31 cellular contexts compared by ENCODE assay signal in the genomic region with DNA sequence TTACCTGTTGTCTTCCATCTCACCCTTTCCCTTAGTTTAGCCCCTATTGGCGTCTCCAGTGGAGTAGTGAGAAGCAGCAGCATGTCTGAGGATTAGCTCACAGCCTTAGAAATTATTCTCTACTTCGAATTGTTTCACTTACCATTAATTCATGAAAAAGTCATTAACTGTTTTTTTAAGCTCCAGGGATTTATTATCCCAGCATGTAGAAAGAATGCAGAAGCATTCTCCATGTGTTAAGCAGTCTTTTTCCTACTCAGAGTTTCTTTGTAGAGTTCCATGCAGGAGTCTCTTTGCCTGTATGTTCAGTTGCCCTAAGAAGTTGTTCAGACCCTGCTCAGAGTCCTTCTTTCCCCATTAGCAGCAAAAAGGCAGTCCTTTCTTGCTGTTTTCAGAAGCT.
DNase-seq lines count a peak whose midpoint lies in the region; ATAC-seq, FAIRE-seq and TF ChIP-seq lines count a peak whose summit lies in the region.
"Had no signal": no experiment of that assay in that cellular context is flagged by ENCODE, and none has a peak within 500 bp of the region (broad histone marks: within the 10 kb centered on the region; RNA-seq: fewer than 3 reads in every experiment).

No MANE protein-coding gene starts in this region.

- peaks cover 24 to 34% of the 10 kb centered on the region in 2 experiments; a peak in 3 of 4 replicates for H3K4me1 ChIP-seq in SK-N-SH (ENCODE audit: control insufficient read depth in 1 of 2, insufficient read depth in 2 of 2, low read depth in 1 of 2, low read length in 1 of 2)
- peaks cover 0 to 22% (median 10%) of the 10 kb centered on the region in 4 donors for H3K4me1 ChIP-seq in esophagus muscularis mucosa
- H3K4me1 ChIP-seq: ascending aorta, upper lobe of right lung had no signal

- H3K9me3 Mint-ChIP-seq in osteocyte (ENCODE audit: unreplicated experiment), result no peaks in the 10 kb centered on the region
- H3K9me3 Mint-ChIP-seq: activated naive CD8-positive, alpha-beta T cell treated with anti-CD3 and anti-CD28 coated beads, Interleukin-2, amount 10 ng/mL, durations not matched to agents 7 days and 5 days; activated T-cell treated with anti-CD3 and anti-CD28 coated beads, Interleukin-2, amount 50 U/mL, for 24 hours; CD4-positive, alpha-beta memory T cell; effector memory CD8-positive, alpha-beta T cell had no signal

- no peaks in the 10 kb centered on the region for H3K9me3 ChIP-seq in SK-N-SH
- no peaks in the 10 kb centered on the region for H3K9me3 ChIP-seq in esophagus muscularis mucosa
- H3K9me3 ChIP-seq: ascending aorta, heart left ventricle, left ventricle myocardium inferior, upper lobe of right lung had no signal

- H3K9me2 ChIP-seq in SK-N-SH, result no peaks in the 10 kb centered on the region

- 0 out of 2 replicates have a peak, but pooled peaks cover 8% of the 10 kb centered on the region for H4K20me1 ChIP-seq in SK-N-SH (ENCODE audit: insufficient read depth)

- no peak for TF ChIP-seq POLR2A in esophagus muscularis mucosa (IDR thresholded peaks at IDR 0.05; ENCODE audit: low read depth)

- FAIRE-seq in endometrium (lab: Jason Lieb, UNC), result peak; percentile 23
- FAIRE-seq: GM19239, HepG2, keratinocyte had no signal

- WGBS in SK-N-SH (ENCODE audit: low lambda C conversion rate), result 90% methylated on average over 2 of the region's 2 CpGs
- WGBS in esophagus muscularis mucosa, result 69% methylated on average over 2 of the region's 2 CpGs

- no peaks in the 10 kb centered on the region for H3K27me3 Mint-ChIP-seq in osteocyte (ENCODE audit: unreplicated experiment)

- POLR2A ChIA-PET in SK-N-SH (lab: Yijun Ruan, JAX), result no interaction called here

- H3K4me3 ChIP-seq in SK-N-SH (ENCODE audit: low read depth in 2 of 2, low read length in 1 of 2) (no peak overlapping the region), esophagus muscularis mucosa (no peak overlapping the region)
- H3K4me3 ChIP-seq: ascending aorta, heart left ventricle, left ventricle myocardium inferior, upper lobe of right lung had no signal

- TF ChIP-seq CTCF in SK-N-SH (IDR thresholded peaks at IDR 0.05) (no peak), osteocyte (IDR thresholded peaks at IDR 0.05) (no peak), esophagus muscularis mucosa (IDR thresholded peaks at IDR 0.05) (no peak)

- H3K27me3 ChIP-seq in SK-N-SH (ENCODE audit: insufficient read depth) (no peaks in the 10 kb centered on the region), esophagus muscularis mucosa (no peaks in the 10 kb centered on the region)
- H3K27me3 ChIP-seq: ascending aorta, heart left ventricle, upper lobe of right lung had no signal

- TF ChIP-seq EP300 in SK-N-SH (IDR thresholded peaks at IDR 0.05; ENCODE audit: borderline replicate concordance in 1 of 2, low read depth in 1 of 2, low read length in 1 of 2) (no peak), esophagus muscularis mucosa (IDR thresholded peaks at IDR 0.05) (no peak)

- peaks cover 7% of the 10 kb centered on the region for H3K36me3 Mint-ChIP-seq in osteocyte (ENCODE audit: unreplicated experiment)
- H3K36me3 Mint-ChIP-seq: activated naive CD8-positive, alpha-beta T cell treated with anti-CD3 and anti-CD28 coated beads, Interleukin-2, amount 10 ng/mL, durations not matched to agents 7 days and 5 days; CD4-positive, alpha-beta memory T cell; stimulated activated memory B cell treated with anti-CD40 and anti-IgM and Interleukin-4, amounts not matched to agents 10 μg/mL and 1 μg/mL and 100 μg/mL, for 72 hours had no signal

- H2AFZ ChIP-seq in SK-N-SH (ENCODE audit: low read depth), result no peak overlapping the region

- peaks cover 42% of the 10 kb centered on the region for H3K79me2 ChIP-seq in SK-N-SH (ENCODE audit: insufficient read depth)

- H3K27ac ChIP-seq in SK-N-SH (ENCODE audit: low read depth in 2 of 2, low read length in 1 of 2), result peak overlapping the region; percentile 8 to 39; a peak in 2 of 4 replicates
- H3K27ac ChIP-seq in esophagus muscularis mucosa (replicated peaks in 1 of 4), result no peak overlapping the region
- H3K27ac ChIP-seq: 22Rv1, ascending aorta, left ventricle myocardium inferior, upper lobe of right lung had no signal

- DNase-seq in SK-N-SH, result no peak
- no peak for DNase-seq in osteocyte (ENCODE audit: extremely low spot score, unreplicated experiment)
- DNase-seq in esophagus muscularis mucosa (ENCODE audit: extremely low spot score), result no peak
- no peak for DNase-seq in activated CD4-positive, alpha-beta T cell treated with anti-CD3 and anti-CD28 coated beads for 4 hours
- DNase-seq in A172 (ENCODE audit: low spot score), result no peak
- DNase-seq: activated gamma-delta T cell; activated naive CD8-positive, alpha-beta T cell treated with anti-CD3 and anti-CD28 coated beads, Interleukin-2, amount 10 ng/mL, durations not matched to agents 7 days and 5 days; activated T-cell treated with anti-CD3 and anti-CD28 coated beads, Interleukin-2, amount 50 U/mL, for 24 hours; caudate nucleus; CD4-positive, alpha-beta memory T cell; effector memory CD8-positive, alpha-beta T cell; foreskin melanocyte; H7; heart left ventricle; left ventricle myocardium inferior; mesendoderm; NCI-H1436; NCI-H2081 treated with DMSO at 0.1 percent for 48 hours; NCI-H345; Right ventricle myocardium superior; substantia nigra; upper lobe of right lung had no signal

- no peak overlapping the region for H3K9ac ChIP-seq in SK-N-SH

- H3K36me3 ChIP-seq in SK-N-SH (replicated peaks in 1 of 2; ENCODE audit: control insufficient read depth in 1 of 2, insufficient read depth in 2 of 2, low read length in 1 of 2) (peaks cover 26 to 32% of the 10 kb centered on the region in 2 experiments), esophagus muscularis mucosa (peaks cover 0 to 5% (median 0%) of the 10 kb centered on the region in 4 donors)
- H3K36me3 ChIP-seq: ascending aorta, heart left ventricle, left ventricle myocardium inferior, upper lobe of right lung had no signal

- H3K4me1 Mint-ChIP-seq in osteocyte (ENCODE audit: unreplicated experiment), result peaks cover 41% of the 10 kb centered on the region
- H3K4me1 Mint-ChIP-seq: activated naive CD8-positive, alpha-beta T cell treated with anti-CD3 and anti-CD28 coated beads, Interleukin-2, amount 10 ng/mL, durations not matched to agents 7 days and 5 days; CD4-positive, alpha-beta memory T cell; stimulated activated memory B cell treated with anti-CD40 and anti-IgM and Interleukin-4, amounts not matched to agents 10 μg/mL and 1 μg/mL and 100 μg/mL, for 72 hours had no signal

- H3K4me2 ChIP-seq in SK-N-SH, result no peak overlapping the region

- no peak overlapping the region for H3K4me3 Mint-ChIP-seq in osteocyte (ENCODE audit: unreplicated experiment)
- H3K4me3 Mint-ChIP-seq: activated naive CD8-positive, alpha-beta T cell treated with anti-CD3 and anti-CD28 coated beads, Interleukin-2, amount 10 ng/mL, durations not matched to agents 7 days and 5 days; activated T-cell treated with anti-CD3 and anti-CD28 coated beads, Interleukin-2, amount 50 U/mL, for 24 hours; CD4-positive, alpha-beta memory T cell; effector memory CD8-positive, alpha-beta T cell; stimulated activated memory B cell treated with anti-CD40 and anti-IgM and Interleukin-4, amounts not matched to agents 10 μg/mL and 1 μg/mL and 100 μg/mL, for 72 hours had no signal

- intact Hi-C loops in esophagus muscularis mucosa (cut with DNase I), result no loop called here

- peaks cover 4% of the 10 kb centered on the region for H3F3A ChIP-seq in SK-N-SH (replicated peaks; ENCODE audit: insufficient read depth)

- peak overlapping the region; percentile 94 for H3K27ac Mint-ChIP-seq in osteocyte (ENCODE audit: unreplicated experiment)
- H3K27ac Mint-ChIP-seq: activated naive CD8-positive, alpha-beta T cell treated with anti-CD3 and anti-CD28 coated beads, Interleukin-2, amount 10 ng/mL, durations not matched to agents 7 days and 5 days; activated T-cell treated with anti-CD3 and anti-CD28 coated beads, Interleukin-2, amount 50 U/mL, for 24 hours; effector memory CD8-positive, alpha-beta T cell; stimulated activated memory B cell treated with anti-CD40 and anti-IgM and Interleukin-4, amounts not matched to agents 10 μg/mL and 1 μg/mL and 100 μg/mL, for 72 hours had no signal

- CTCF ChIA-PET in SK-N-SH (lab: Yijun Ruan, JAX), result interaction anchor here (1.0 to 2.1 kb wide), 4 partner anchors 9 to 71 kb away, joined by 3 to 9 read pairs (median 6); no protein-coding TSS in a partner anchor

- ATAC-seq in SK-N-SH treated with all-trans-retinoic acid at 6 μM for 48 hours (no peak), GM21381 (IDR thresholded peaks at IDR 0.05; ENCODE audit: unreplicated experiment) (no peak)
- ATAC-seq: effector memory CD8-positive, alpha-beta T cell; heart left ventricle; HepG2; stimulated activated memory B cell treated with anti-CD40 and anti-IgM and Interleukin-4, amounts not matched to agents 10 μg/mL and 1 μg/mL and 100 μg/mL, for 72 hours; upper lobe of right lung had no signal

- no peak for TF ChIP-seq RAD21 in SK-N-SH (IDR thresholded peaks at IDR 0.05; ENCODE audit: low read length)

TF ChIP-seq in SK-N-SH, 30 proteins besides CTCF, POLR2A, EP300 and RAD21:
- TF ChIP-seq, protein P1, sequence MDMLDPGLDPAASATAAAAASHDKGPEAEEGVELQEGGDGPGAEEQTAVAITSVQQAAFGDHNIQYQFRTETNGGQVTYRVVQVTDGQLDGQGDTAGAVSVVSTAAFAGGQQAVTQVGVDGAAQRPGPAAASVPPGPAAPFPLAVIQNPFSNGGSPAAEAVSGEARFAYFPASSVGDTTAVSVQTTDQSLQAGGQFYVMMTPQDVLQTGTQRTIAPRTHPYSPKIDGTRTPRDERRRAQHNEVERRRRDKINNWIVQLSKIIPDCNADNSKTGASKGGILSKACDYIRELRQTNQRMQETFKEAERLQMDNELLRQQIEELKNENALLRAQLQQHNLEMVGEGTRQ (IDR thresholded peaks at IDR 0.05; ENCODE audit: borderline replicate concordance, low read depth, low read length), result no peak
- no peak for TF ChIP-seq RFX5 (IDR thresholded peaks at IDR 0.05; ENCODE audit: low read length)
- TF ChIP-seq TEAD4 (IDR thresholded peaks at IDR 0.05; ENCODE audit: borderline replicate concordance, insufficient read depth), result no peak

TF ChIP-seq in SK-N-SH treated with all-trans-retinoic acid at 6 μM for 48 hours, 23 proteins besides CTCF, POLR2A, EP300 and RAD21 (continues in another document):
- TF ChIP-seq ISL1 (CRISPR knock-in tag; IDR thresholded peaks at IDR 0.05), result no peak
- no peak for TF ChIP-seq ZFP30 (CRISPR knock-in tag; IDR thresholded peaks at IDR 0.05)
- TF ChIP-seq TOX (CRISPR knock-in tag; IDR thresholded peaks at IDR 0.05; ENCODE audit: borderline replicate concordance), result no peak

Comparison
In these comparisons a context has a peak if more than half of its experiments do, and no peak if none do; other contexts are left out.
1. H3K27ac ChIP-seq: peak in SK-N-SH (2 of 2); none in esophagus muscularis mucosa (0 of 4).